ENCODE assay signal across 24 cellular contexts in the genomic region with DNA sequence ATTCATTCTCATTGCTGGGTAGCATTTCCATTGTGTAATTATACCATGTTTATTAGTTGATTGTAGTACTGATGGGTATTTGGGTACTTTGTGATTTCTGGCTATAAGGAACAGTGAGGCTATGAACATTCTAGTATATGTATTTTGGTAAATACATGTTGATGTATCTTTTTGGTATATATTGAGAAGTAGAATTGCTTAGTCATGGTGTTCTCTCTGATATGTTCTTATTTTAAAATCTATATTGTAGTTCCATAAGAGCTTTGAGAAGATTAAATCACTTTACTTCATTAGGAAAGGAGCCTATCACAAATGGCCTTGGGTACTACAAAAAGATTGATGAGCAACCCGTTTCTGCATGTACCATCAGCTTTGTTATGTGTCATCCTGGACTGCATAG. TPM values are rescaled to one million over a fixed set of nuclear protein-coding genes. Genes with fewer than 3 reads are reported as not detected.
DNase-seq lines count a peak whose midpoint lies in the region; ATAC-seq, FAIRE-seq and TF ChIP-seq lines count a peak whose summit lies in the region.
"Had no signal": no experiment of that assay in that cellular context is flagged by ENCODE, and none has a peak within 500 bp of the region (broad histone marks: within the 10 kb centered on the region; RNA-seq: fewer than 3 reads in every experiment).

No MANE protein-coding gene starts in this region.

- H3K4me2 ChIP-seq in HepG2 (ENCODE audit: low read depth, low read length) (no peak overlapping the region), Karpas-422 (ENCODE audit: low read depth, low read length, poor library complexity, severe bottlenecking) (no peak overlapping the region)
- H3K4me2 ChIP-seq: BLaER1 treated with 17β-estradiol and CSF1 and Interleukin-3, amounts not matched to agents 10 nM and 100 nM had no signal

- H2AFZ ChIP-seq in HepG2 (ENCODE audit: low read length) = no peak overlapping the region
- no peak overlapping the region for H2AFZ ChIP-seq in Karpas-422 (ENCODE audit: low read length)
- H2AFZ ChIP-seq: GM23248 had no signal

- H3K79me2 ChIP-seq in HepG2 (ENCODE audit: insufficient read depth, low read length) (no peaks in the 10 kb centered on the region), Karpas-422 (ENCODE audit: low read length) (peaks cover 5% of the 10 kb centered on the region; the same call in 1 of the 2 replicates)

- FAIRE-seq in HepG2 (lab: Jason Lieb, UNC) (no peak), bronchial epithelial cell (lab: Jason Lieb, UNC) (no peak)
- FAIRE-seq: A204.1, GM12892 had no signal

- H3K4me3 ChIP-seq in HepG2 (replicated peaks in 1 of 3; ENCODE audit: insufficient read depth in 1 of 3, low read depth in 2 of 3, low read length in 3 of 3) (no peak overlapping the region), right lobe of liver (no peak overlapping the region), Karpas-422 (ENCODE audit: low read length) (no peak overlapping the region), bronchial epithelial cell (ENCODE audit: low read depth, low read length) (no peak overlapping the region)
- H3K4me3 ChIP-seq: BLaER1 treated with 17β-estradiol and CSF1 and Interleukin-3, amounts not matched to agents 10 nM and 100 nM; GM23248 had no signal

- H3K4me1 ChIP-seq in HepG2 (ENCODE audit: insufficient read depth, low read length) (no peaks in the 10 kb centered on the region), right lobe of liver (no peaks in the 10 kb centered on the region), Karpas-422 (ENCODE audit: low read length) (peaks cover 51% of the 10 kb centered on the region)

- H3K27ac ChIP-seq in HepG2 (ENCODE audit: extremely low read length, insufficient read depth, low read length) = no peak overlapping the region
- H3K27ac ChIP-seq in right lobe of liver = no peak overlapping the region
- H3K27ac ChIP-seq in Karpas-422 (ENCODE audit: low read length) = peak overlapping the region; percentile 33; the same call in 1 of the 2 replicates
- H3K27ac ChIP-seq: 22Rv1; BLaER1 treated with 17β-estradiol and CSF1 and Interleukin-3, amounts not matched to agents 10 nM and 100 nM; GM23248 had no signal

- intact Hi-C loops in HepG2 (cut with micrococcal nuclease; ENCODE audit: unreplicated experiment) = no loop called here
- intact Hi-C loops in right lobe of liver (cut with DNase I) = no loop called here

- no peak for TF ChIP-seq RAD21 in HepG2 (CRISPR knock-in tag; IDR thresholded peaks at IDR 0.05)

- H3K27me3 ChIP-seq in HepG2 (ENCODE audit: control insufficient read depth in 1 of 2, insufficient read depth in 2 of 2, low read length in 2 of 2) (no peaks in the 10 kb centered on the region), right lobe of liver (no peaks in the 10 kb centered on the region), Karpas-422 (ENCODE audit: low read length) (no peaks in the 10 kb centered on the region), bronchial epithelial cell (ENCODE audit: control insufficient read depth, insufficient read depth, low read length) (no peaks in the 10 kb centered on the region)
- H3K27me3 ChIP-seq: BE2C; BLaER1 treated with 17β-estradiol and CSF1 and Interleukin-3, amounts not matched to agents 10 nM and 100 nM had no signal

- POLR2A ChIA-PET in HepG2 (lab: Yijun Ruan, JAX) = interaction anchor here (1.2 kb wide), 1 partner anchor 13 kb away, joined by 4 read pairs; a partner anchor contains a TSS

- H3K36me3 ChIP-seq in HepG2 (replicated peaks in 1 of 2; ENCODE audit: control insufficient read depth in 1 of 2, insufficient read depth in 2 of 2, low read length in 2 of 2) = peaks cover 0 to 14% of the 10 kb centered on the region in 2 experiments; a peak in 2 of 5 replicates
- H3K36me3 ChIP-seq in right lobe of liver = peaks cover 0 to 2% (median 0%) of the 10 kb centered on the region in 4 donors
- peaks cover 30% of the 10 kb centered on the region for H3K36me3 ChIP-seq in Karpas-422 (ENCODE audit: insufficient read depth, low read length)
- H3K36me3 ChIP-seq in bronchial epithelial cell (ENCODE audit: control insufficient read depth, insufficient read depth, low read length) = peaks cover 2% of the 10 kb centered on the region

- ATAC-seq in HepG2 (no peak), right lobe of liver (no peak), GM19397 (IDR thresholded peaks at IDR 0.05; ENCODE audit: unreplicated experiment) (no peak)
- ATAC-seq: HCT116 had no signal

- TF ChIP-seq CTCF in HepG2 (CRISPR knock-in tag; IDR thresholded peaks at IDR 0.05) (no peak), right lobe of liver (IDR thresholded peaks at IDR 0.05) (no peak), bronchial epithelial cell (IDR thresholded peaks at IDR 0.05; ENCODE audit: insufficient read depth, low read length, severe bottlenecking) (no peak)

- TF ChIP-seq EP300 in HepG2 (IDR thresholded peaks at IDR 0.05; ENCODE audit: low read depth in 2 of 2, low read length in 2 of 2) = no peak
- no peak for TF ChIP-seq EP300 in HepG2 (CRISPR knock-in tag; IDR thresholded peaks at IDR 0.05; ENCODE audit: borderline replicate concordance)

- no TSS peak for BruUV-seq in HepG2 (replicated peaks; lab: Mats Ljungman, UMichigan)

- no peaks in the 10 kb centered on the region for H3K9me3 ChIP-seq in HepG2 (ENCODE audit: low read length)
- H3K9me3 ChIP-seq in right lobe of liver = no peaks in the 10 kb centered on the region
- H3K9me3 ChIP-seq in Karpas-422 (ENCODE audit: low read length) = no peaks in the 10 kb centered on the region
- H3K9me3 ChIP-seq: BE2C; BLaER1 treated with 17β-estradiol and CSF1 and Interleukin-3, amounts not matched to agents 10 nM and 100 nM had no signal

- H4K20me1 ChIP-seq in HepG2 (ENCODE audit: insufficient read depth, low read length) (no peaks in the 10 kb centered on the region), Karpas-422 (ENCODE audit: insufficient read depth, low read depth, low read length) (no peaks in the 10 kb centered on the region)
- H4K20me1 ChIP-seq: BLaER1 treated with 17β-estradiol and CSF1 and Interleukin-3, amounts not matched to agents 10 nM and 100 nM had no signal

- CTCF ChIA-PET in HepG2 (lab: Yijun Ruan, JAX; ENCODE audit: low intra/inter-chr PET ratio, low total read pairs) = no interaction called here

- 100% methylated on average over 1 of the region's 1 CpG for WGBS in HepG2 (ENCODE audit: low lambda C conversion rate)
- WGBS in right lobe of liver (ENCODE audit: insufficient coverage, low coverage, low lambda C conversion rate, missing lambda C conversion rate) = 84% methylated on average over 1 of the region's 1 CpG

- H3K9ac ChIP-seq in HepG2 (ENCODE audit: insufficient read depth, low read depth, low read length) (no peak overlapping the region), Karpas-422 (ENCODE audit: low read length) (no peak overlapping the region)
- H3K9ac ChIP-seq: BLaER1 treated with 17β-estradiol and CSF1 and Interleukin-3, amounts not matched to agents 10 nM and 100 nM; GM23248 had no signal

- in situ Hi-C loops in HepG2 (cut with HindIII; ENCODE audit: extremely low pct_ligation_motif_present, low pct_unique_long_range_greater_than_20kb) = no loop called here

- no peaks in the 10 kb centered on the region for H3K9me2 ChIP-seq in Karpas-422 (replicated peaks; ENCODE audit: insufficient read depth, low read length)

- no peak for DNase-seq in HepG2 (ENCODE audit: low spot score)
- DNase-seq in right lobe of liver = no peak
- DNase-seq in Karpas-422 = no peak
- peak; percentile 4 for DNase-seq in bronchial epithelial cell (ENCODE audit: low read depth)
- no peak for DNase-seq in NCI-H1436 (lab: John Stamatoyannopoulos, UW)
- DNase-seq: ACHN; AML-193; BE2C; CD4-positive, alpha-beta T cell; CD8-positive, alpha-beta memory T cell; DMS53; DMS79 treated with DMSO at 0.1 percent for 48 hours; GF-D8; GM23248; H9 had no signal

- TF ChIP-seq POLR2A in HepG2 (IDR thresholded peaks at IDR 0.05; ENCODE audit: insufficient read depth in 1 of 2, low read depth in 2 of 2, low read length in 2 of 2) (no peak), right lobe of liver (IDR thresholded peaks at IDR 0.05) (no peak)

RNA-seq across cellular contexts. Expression of a gene that starts 13.4 kb away (rescaled TPM):
- 7.6 and 8.6 TPM in 2 replicates for total RNA-seq in HepG2 (2016; rRNA removed; fragmentation: Illumina TruSeq; extraction: Trizol)
- 2.6 and 2.8 TPM in 2 replicates for total RNA-seq in HepG2 (2016; cell fraction: cytosol; rRNA removed; fragmentation: Illumina TruSeq; extraction: Trizol; ENCODE audit: low read depth)
- total RNA-seq in HepG2 (2016; cell fraction: insoluble cytoplasmic fraction; rRNA removed; fragmentation: Illumina TruSeq; extraction: Trizol) = 8.2 and 9.4 TPM in 2 replicates
- 9.0 and 9.1 TPM in 2 replicates for total RNA-seq in HepG2 (2016; cell fraction: membrane; rRNA removed; fragmentation: Illumina TruSeq; extraction: Trizol)
- total RNA-seq in HepG2 (2016; cell fraction: nucleus; rRNA removed; fragmentation: Illumina TruSeq; extraction: Trizol) = 3.9 and 5.5 TPM in 2 replicates
- 12.5 and 18.5 TPM in 2 replicates for polyA plus RNA-seq in HepG2 (2011; rRNA removed)
- 13.8 and 17.1 TPM in 2 replicates for polyA plus RNA-seq in HepG2 (2011; cell fraction: cytosol; rRNA removed)
- polyA plus RNA-seq in HepG2 (2011; cell fraction: nucleus; rRNA removed) = 2.2 and 4.1 TPM in 2 replicates
- polyA plus RNA-seq in HepG2 (2012) = 5.2 and 28.7 TPM in 2 replicates
- polyA plus RNA-seq in HepG2 (2016; cell fraction: cytosol; fragmentation: Illumina TruSeq; extraction: Trizol; ENCODE audit: low read depth) = 8.5 and 8.8 TPM in 2 replicates
- polyA plus RNA-seq in HepG2 (2016; cell fraction: insoluble cytoplasmic fraction; fragmentation: Illumina TruSeq; extraction: Trizol; ENCODE audit: low read depth) = 33.2 and 42.8 TPM in 2 replicates
- polyA plus RNA-seq in HepG2 (2016; cell fraction: membrane; fragmentation: Illumina TruSeq; extraction: Trizol; ENCODE audit: low read depth) = 21.0 and 21.4 TPM in 2 replicates
- polyA plus RNA-seq in HepG2 (2016; cell fraction: nucleus; fragmentation: Illumina TruSeq; extraction: Trizol; ENCODE audit: insufficient read depth, low read depth) = 17.4 and 21.8 TPM in 2 replicates
- polyA minus RNA-seq in HepG2 (2011; rRNA and poly(A)+ RNA removed; ENCODE audit: low replicate concordance) = 29.1 TPM in 1 of 2 replicates, not detected in the other
- polyA minus RNA-seq in HepG2 (2011; cell fraction: cytosol; rRNA and poly(A)+ RNA removed) = 8.1 and 8.9 TPM in 2 replicates
- polyA minus RNA-seq in HepG2 (2011; cell fraction: nucleus; rRNA and poly(A)+ RNA removed) = 4.1 and 5.3 TPM in 2 replicates
- total RNA-seq in right lobe of liver = under 1 TPM in 1 of 6 experiments, not detected in 5; 0.29 TPM
- total RNA-seq in Karpas-422 (2014; rRNA removed; shearing (Covaris generic); ENCODE audit: low replicate concordance) = 9.2 and 20.8 TPM in 2 replicates
- not detected in 2 replicates for total RNA-seq in bronchial epithelial cell
- total RNA-seq: CD4-positive, alpha-beta T cell; CD8-positive, alpha-beta memory T cell; G401; GM23248; H4 had no signal
- polyA plus RNA-seq: CD14-positive monocyte; CD8-positive, alpha-beta memory T cell; GM23248 had no signal

RNA-seq across cellular contexts. Expression of a gene that starts 50.3 kb away (rescaled TPM):
- total RNA-seq in HepG2 (2016; rRNA removed; fragmentation: Illumina TruSeq; extraction: Trizol) (39.3 and 59.0 TPM in 2 replicates), right lobe of liver (10 to 100 TPM; 14.6 to 23.6 (median 17.5) TPM), bronchial epithelial cell (58.2 and 78.7 TPM in 2 replicates)
- 2.3 and 3.6 TPM in 2 replicates for total RNA-seq in HepG2 (2016; cell fraction: cytosol; rRNA removed; fragmentation: Illumina TruSeq; extraction: Trizol; ENCODE audit: low read depth)
- total RNA-seq in HepG2 (2016; cell fraction: insoluble cytoplasmic fraction; rRNA removed; fragmentation: Illumina TruSeq; extraction: Trizol) = 39.7 and 56.7 TPM in 2 replicates
- 10.1 and 13.7 TPM in 2 replicates for total RNA-seq in HepG2 (2016; cell fraction: membrane; rRNA removed; fragmentation: Illumina TruSeq; extraction: Trizol)
- total RNA-seq in HepG2 (2016; cell fraction: nucleus; rRNA removed; fragmentation: Illumina TruSeq; extraction: Trizol) = 22.6 and 23.2 TPM in 2 replicates
- polyA plus RNA-seq in HepG2 (2011; rRNA removed) = 19.4 and 24.3 TPM in 2 replicates
- 12.3 and 17.8 TPM in 2 replicates for polyA plus RNA-seq in HepG2 (2011; cell fraction: cytosol; rRNA removed)
- polyA plus RNA-seq in HepG2 (2011; cell fraction: nucleus; rRNA removed) = 8.4 and 8.6 TPM in 2 replicates
- 17.3 and 26.9 TPM in 2 replicates for polyA plus RNA-seq in HepG2 (2012)
- polyA plus RNA-seq in HepG2 (2016; cell fraction: cytosol; fragmentation: Illumina TruSeq; extraction: Trizol; ENCODE audit: low read depth) = 1.1 and 1.2 TPM in 2 replicates
- polyA plus RNA-seq in HepG2 (2016; cell fraction: insoluble cytoplasmic fraction; fragmentation: Illumina TruSeq; extraction: Trizol; ENCODE audit: low read depth) = 54.1 and 54.3 TPM in 2 replicates
- 4.5 and 5.6 TPM in 2 replicates for polyA plus RNA-seq in HepG2 (2016; cell fraction: membrane; fragmentation: Illumina TruSeq; extraction: Trizol; ENCODE audit: low read depth)
- polyA plus RNA-seq in HepG2 (2016; cell fraction: nucleus; fragmentation: Illumina TruSeq; extraction: Trizol; ENCODE audit: insufficient read depth, low read depth) = 27.5 and 28.4 TPM in 2 replicates
- 11.0 and 11.5 TPM in 2 replicates for polyA minus RNA-seq in HepG2 (2011; rRNA and poly(A)+ RNA removed; ENCODE audit: low replicate concordance)
- polyA minus RNA-seq in HepG2 (2011; cell fraction: cytosol; rRNA and poly(A)+ RNA removed) = 28.0 and 28.4 TPM in 2 replicates
- polyA minus RNA-seq in HepG2 (2011; cell fraction: nucleus; rRNA and poly(A)+ RNA removed) = 17.9 and 19.4 TPM in 2 replicates
- 20.6 and 25.2 TPM in 2 replicates for total RNA-seq in Karpas-422 (2014; rRNA removed; shearing (Covaris generic); ENCODE audit: low replicate concordance)
